1 cellular context compared by ENCODE assay signal in the genomic region with DNA sequence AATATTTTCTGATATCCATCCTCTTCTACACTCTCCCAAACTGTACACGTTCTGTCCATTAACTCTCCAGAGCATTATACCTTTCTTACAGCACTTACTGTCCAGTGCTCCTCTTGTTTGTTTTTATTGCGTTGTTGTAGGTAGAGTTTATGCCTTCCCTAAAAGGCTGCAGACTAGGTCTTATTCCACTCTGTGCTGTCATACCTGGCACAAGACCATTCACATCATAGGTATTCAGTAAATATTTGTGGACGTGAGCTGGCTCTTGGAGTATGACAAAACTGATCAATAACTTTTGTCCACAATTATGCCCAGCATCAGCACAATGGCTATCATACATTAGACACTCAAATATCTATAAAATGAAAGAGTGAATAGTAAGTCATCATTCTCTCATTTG.
TF ChIP-seq lines count a peak whose summit lies in the region.

No MANE protein-coding gene starts in this region.

TF ChIP-seq in WTC11, 78 proteins besides CTCF, POLR2A, EP300 and RAD21 (continued from another document):
- TF ChIP-seq IRF2 (CRISPR knock-in tag; IDR thresholded peaks at IDR 0.05; ENCODE audit: borderline replicate concordance, low read depth) (no peak), ZNF671 (CRISPR knock-in tag; IDR thresholded peaks at IDR 0.05) (no peak), ZNF219 (CRISPR knock-in tag; IDR thresholded peaks at IDR 0.05; ENCODE audit: borderline replicate concordance) (no peak)
TF ChIP-seq in WTC11: peak in this region for 0.
